In the genomic region with DNA sequence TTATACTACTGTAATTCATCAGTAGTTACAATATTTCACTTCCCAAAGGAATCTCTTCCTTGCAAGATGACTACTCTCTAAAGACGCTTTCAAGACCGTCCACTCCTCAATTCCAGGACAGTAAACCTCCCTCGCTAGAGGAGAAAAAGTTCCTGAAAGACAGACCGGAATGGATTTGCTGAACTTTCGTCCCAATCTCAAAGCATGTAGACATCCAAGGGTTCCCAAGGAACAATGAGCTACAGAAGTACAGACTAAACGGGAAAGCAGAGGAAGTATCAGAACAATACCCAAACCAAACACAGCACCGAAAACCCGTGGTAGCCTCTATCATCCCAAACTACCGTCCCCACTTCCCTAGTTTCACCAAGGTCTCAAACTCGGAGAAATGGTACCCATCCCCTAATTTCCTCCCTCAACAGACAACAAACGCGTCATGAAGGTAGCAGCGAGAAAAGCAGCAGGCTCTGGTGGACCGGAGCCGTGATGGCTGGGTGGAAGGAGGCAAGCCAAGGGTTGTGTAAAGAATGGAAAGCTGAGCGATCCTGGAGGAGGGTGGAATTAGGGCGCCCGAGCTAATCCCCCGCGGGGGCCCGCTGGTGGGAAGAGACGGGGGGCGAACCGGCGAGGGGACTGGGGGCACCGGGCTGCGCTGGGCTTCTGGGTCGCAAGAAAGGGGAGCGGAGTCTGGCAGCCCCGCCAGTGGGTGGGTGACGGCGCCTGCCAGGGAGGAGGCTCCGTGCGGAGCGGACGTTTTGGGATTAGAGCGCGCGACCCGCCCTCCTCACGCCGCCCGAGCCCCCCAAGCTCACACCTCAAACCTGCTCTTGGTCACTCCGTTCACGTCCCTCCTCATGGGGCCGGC, we compare ENCODE assay signal across 9 cellular contexts. TPM values are rescaled to one million over a fixed set of nuclear protein-coding genes. Genes with fewer than 3 reads are reported as not detected.
DNase-seq lines count a peak whose midpoint lies in the region; FAIRE-seq and TF ChIP-seq lines count a peak whose summit lies in the region.
"Had no signal": no experiment of that assay in that cellular context is flagged by ENCODE, and none has a peak within 500 bp of the region (broad histone marks: within the 10 kb centered on the region; RNA-seq: fewer than 3 reads in every experiment).

No MANE protein-coding gene starts in this region.

- FAIRE-seq in GM12891 (lab: Jason Lieb, UNC): no peak
- FAIRE-seq: G401.6 had no signal

- no peak for TF ChIP-seq POLR2A in GM12891 (IDR thresholded peaks at IDR 0.05; ENCODE audit: low read depth, low read length)

- no peaks in the 10 kb centered on the region for H3K27me3 Mint-ChIP-seq in osteocyte (ENCODE audit: unreplicated experiment)

- H3K27ac Mint-ChIP-seq in osteocyte (ENCODE audit: unreplicated experiment): peak overlapping the region; percentile 87

- peak overlapping the region; percentile 97 for H3K4me3 Mint-ChIP-seq in osteocyte (ENCODE audit: unreplicated experiment)

- H3K36me3 Mint-ChIP-seq in osteocyte (ENCODE audit: unreplicated experiment): peaks cover 1% of the 10 kb centered on the region

- H3K4me1 Mint-ChIP-seq in osteocyte (ENCODE audit: unreplicated experiment): peaks cover 25% of the 10 kb centered on the region

- H3K9me3 Mint-ChIP-seq in osteocyte (ENCODE audit: unreplicated experiment): no peaks in the 10 kb centered on the region

- no peak for TF ChIP-seq CTCF in osteocyte (IDR thresholded peaks at IDR 0.05)

- DNase-seq in NCI-H748 (lab: John Stamatoyannopoulos, UW; ENCODE audit: unreplicated experiment) (peak; percentile 29), NCI-H748 treated with DMSO at 0.1 percent for 48 hours (lab: John Stamatoyannopoulos, UW) (no peak), HK-2 (ENCODE audit: unreplicated experiment) (peak; percentile 33), head of caudate nucleus (peak in 30 of 42 donors; percentile 7 to 60 (median 32)), osteocyte (ENCODE audit: extremely low spot score, unreplicated experiment) (no peak), GM12891 (ENCODE audit: insufficient read length, low spot score) (no peak), GM19240 (ENCODE audit: insufficient read length, low spot score) (no peak)
- peak; percentile 2 for DNase-seq in activated effector memory CD4-positive, alpha-beta T cell treated with Interleukin-2 at 50 U/mL for 16 hours

- intact Hi-C loops in head of caudate nucleus (cut with DNase I): no loop called here

TF ChIP-seq in GM12891, 5 proteins besides CTCF, POLR2A, EP300 and RAD21:
- TF ChIP-seq POU2F2 (IDR thresholded peaks at IDR 0.05; ENCODE audit: low read depth, low read length) (no peak), POLR2AphosphoS5 (IDR thresholded peaks at IDR 0.05; ENCODE audit: low read depth, low read length) (no peak), SPI1 (IDR thresholded peaks at IDR 0.05; ENCODE audit: low read depth, low read length) (no peak), PAX5 (IDR thresholded peaks at IDR 0.05; ENCODE audit: insufficient read depth, low read length, severe bottlenecking) (no peak), TAF1 (IDR thresholded peaks at IDR 0.05; ENCODE audit: low read depth, low read length) (no peak)

RNA-seq across cellular contexts. Expression of a gene that starts 0.6 kb away (rescaled TPM):
- total RNA-seq in osteocyte: 28.0 TPM in 2 replicates
- polyA plus RNA-seq in GM12891 (2012; ENCODE audit: low read depth, missing spikeins): 1.7 TPM

RNA-seq across cellular contexts. Expression of a gene that starts 50.3 kb away (rescaled TPM):
- total RNA-seq in osteocyte: 45.9 and 48.0 TPM in 2 replicates
- polyA plus RNA-seq in GM12891 (2012; ENCODE audit: low read depth, missing spikeins): 17.8 TPM

Comparison
In these comparisons a context has a peak if more than half of its experiments do, and no peak if none do; other contexts are left out.
1. DNase-seq: peak in NCI-H748 (single experiment), HK-2 (single experiment), activated effector memory CD4-positive, alpha-beta T cell treated with Interleukin-2 at 50 U/mL for 16 hours (single experiment) and head of caudate nucleus (30 of 42); none in NCI-H748 treated with DMSO at 0.1 percent for 48 hours (single experiment), osteocyte (single experiment), GM12891 (single experiment) and GM19240 (single experiment).